Comparison of ENCODE assay signal across 8 cellular contexts in the genomic region with DNA sequence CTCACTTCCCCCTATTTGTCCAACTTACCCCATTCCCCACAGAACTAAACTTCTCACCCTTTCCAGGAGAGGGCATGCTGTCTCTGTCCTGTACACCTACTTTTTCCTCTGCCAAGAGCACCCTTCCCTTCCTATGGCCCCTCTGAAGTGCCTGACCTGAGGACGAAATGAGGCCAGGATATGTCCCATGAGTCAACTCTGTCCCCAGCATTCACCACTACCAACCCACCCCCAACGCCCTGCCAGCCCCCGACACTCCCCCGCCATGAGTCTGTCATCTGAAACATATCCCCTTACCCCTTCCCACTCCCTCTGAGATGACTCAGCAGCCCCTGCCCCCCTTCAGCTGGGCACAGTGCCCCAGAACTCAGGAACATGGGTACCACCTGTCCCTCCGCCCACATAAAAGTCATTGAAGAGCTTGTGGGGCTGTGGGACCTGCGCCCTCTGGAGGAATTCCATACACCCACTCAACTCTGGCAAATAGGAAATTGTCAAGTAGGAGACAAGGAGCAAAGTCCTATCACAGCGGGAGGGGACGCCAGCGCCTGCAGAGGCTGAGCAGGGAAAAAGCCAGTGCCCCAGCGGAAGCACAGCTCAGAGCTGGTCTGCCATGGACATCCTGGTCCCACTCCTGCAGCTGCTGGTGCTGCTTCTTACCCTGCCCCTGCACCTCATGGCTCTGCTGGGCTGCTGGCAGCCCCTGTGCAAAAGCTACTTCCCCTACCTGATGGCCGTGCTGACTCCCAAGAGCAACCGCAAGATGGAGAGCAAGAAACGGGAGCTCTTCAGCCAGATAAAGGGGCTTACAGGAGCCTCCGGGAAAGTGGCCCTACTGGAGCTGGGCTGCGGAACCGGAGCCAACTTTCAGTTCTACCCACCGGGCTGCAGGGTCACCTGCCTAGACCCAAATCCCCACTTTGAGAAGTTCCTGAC. TPM values are rescaled to one million over a fixed set of nuclear protein-coding genes. Genes with fewer than 3 reads are reported as not detected.
A peak's percentile ranks its signal among the peaks of the same experiment; 100 is the strongest.
DNase-seq lines count a peak whose midpoint lies in the region; ATAC-seq and TF ChIP-seq lines count a peak whose summit lies in the region.

No MANE protein-coding gene starts in this region.

- no peak overlapping the region for H3K27ac ChIP-seq in OCI-LY3 (ENCODE audit: low read length)

- peak overlapping the region; percentile 92 for H2AFZ ChIP-seq in OCI-LY3 (ENCODE audit: low read depth, low read length)

- DNase-seq in AML-193 (lab: John Stamatoyannopoulos, UW) (peak; percentile 73 to 74), ecto neural progenitor cell (ENCODE audit: low spot score) (peak; percentile 87), mesenteric fat pad (ENCODE audit: low spot score) (peak; percentile 89), T-helper 2 cell (no peak)
- no peak for DNase-seq in stimulated activated naive CD4-positive, alpha-beta T cell treated with Interleukin-2 at 50 U/mL for 16 hours (lab: John Stamatoyannopoulos, UW)

- peak; percentile 49 for TF ChIP-seq CTCF in OCI-LY3 (IDR thresholded peaks at IDR 0.05; ENCODE audit: low read depth, low read length)

- peak overlapping the region; percentile 73 for H3K4me3 ChIP-seq in OCI-LY3 (ENCODE audit: low read length)

- peak overlapping the region; percentile 37 for H3K9ac ChIP-seq in OCI-LY3 (ENCODE audit: low read length)

- ATAC-seq in GM19351 (IDR thresholded peaks at IDR 0.05; ENCODE audit: unreplicated experiment), result peak; percentile 43
- no peak for ATAC-seq in GM21528 (IDR thresholded peaks at IDR 0.05; ENCODE audit: low FRiP score, unreplicated experiment)

- no peaks in the 10 kb centered on the region for H4K20me1 ChIP-seq in OCI-LY3 (ENCODE audit: insufficient read depth, low read length)

- no peaks in the 10 kb centered on the region for H3K79me2 ChIP-seq in OCI-LY3 (ENCODE audit: low read length)

- no peaks in the 10 kb centered on the region for H3K9me3 ChIP-seq in OCI-LY3 (ENCODE audit: insufficient read depth, low read length)

- peaks cover 3% of the 10 kb centered on the region; the same call in 1 of the 2 replicates for H3K27me3 ChIP-seq in OCI-LY3 (ENCODE audit: low read depth, low read length)

- H3K36me3 ChIP-seq in OCI-LY3 (replicated peaks; ENCODE audit: low read depth, low read length), result no peaks in the 10 kb centered on the region

- H3K4me1 ChIP-seq in OCI-LY3 (ENCODE audit: low read length), result peaks cover 11% of the 10 kb centered on the region

- peak overlapping the region; percentile 89 for H3K4me2 ChIP-seq in OCI-LY3 (ENCODE audit: low read length)

RNA-seq across cellular contexts. Expression of gene ITGA7, which starts 26.3 kb away (rescaled TPM):
- total RNA-seq in mesenteric fat pad, result 536 TPM

RNA-seq across cellular contexts. Expression of gene BLOC1S1, which starts 34.4 kb away (rescaled TPM):
- 136 TPM for total RNA-seq in mesenteric fat pad

RNA-seq across cellular contexts. Expression of gene RDH5, which starts 38.8 kb away (rescaled TPM):
- total RNA-seq in mesenteric fat pad, result 123 TPM

RNA-seq across cellular contexts. Expression of gene OR10P1, which starts 44.7 kb away (rescaled TPM):
- total RNA-seq in mesenteric fat pad, result not detected

RNA-seq across cellular contexts. Expression of gene CD63, which starts 47.4 kb away (rescaled TPM):
- 1,545 TPM for total RNA-seq in mesenteric fat pad

Comparison
In these comparisons a context has a peak if more than half of its experiments do, and no peak if none do; other contexts are left out.
1. DNase-seq: peak in AML-193 (2 of 2), ecto neural progenitor cell (single experiment) and mesenteric fat pad (single experiment); none in stimulated activated naive CD4-positive, alpha-beta T cell treated with Interleukin-2 at 50 U/mL for 16 hours (single experiment) and T-helper 2 cell (0 of 5).